Comparison of ENCODE assay signal across 14 cellular contexts in the genomic region with DNA sequence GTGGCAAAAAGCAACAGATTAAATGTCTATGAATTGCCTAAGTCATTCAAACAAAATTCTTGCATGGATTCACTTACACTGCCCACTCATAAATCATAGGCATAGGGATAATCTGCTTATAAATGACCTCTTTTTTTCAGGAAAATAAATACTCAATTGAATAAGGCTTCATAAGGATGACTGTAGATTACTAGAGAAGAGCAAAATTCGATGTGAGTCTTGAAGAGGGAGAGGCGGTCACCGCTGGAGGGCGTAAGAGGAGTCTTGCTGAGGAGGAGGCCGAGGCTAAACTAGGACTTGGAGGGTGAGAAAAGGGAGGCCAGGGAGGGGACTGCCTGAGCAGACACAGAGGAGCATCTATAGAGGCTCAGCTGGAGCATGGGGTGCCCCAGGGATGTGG.
DNase-seq lines count a peak whose midpoint lies in the region; ATAC-seq, FAIRE-seq and TF ChIP-seq lines count a peak whose summit lies in the region.
"Had no signal": no experiment of that assay in that cellular context is flagged by ENCODE, and none has a peak within 500 bp of the region (broad histone marks: within the 10 kb centered on the region; RNA-seq: fewer than 3 reads in every experiment).

No MANE protein-coding gene starts in this region.

- no peaks in the 10 kb centered on the region for H3K79me2 ChIP-seq in endothelial cell of umbilical vein (ENCODE audit: control insufficient read depth, insufficient read depth, low read length)

- no peak for FAIRE-seq in endothelial cell of umbilical vein (lab: Jason Lieb, UNC)

- no peak overlapping the region for H3K4me3 ChIP-seq in endothelial cell of umbilical vein (replicated peaks in 1 of 3; ENCODE audit: insufficient read depth in 1 of 3, low read depth in 1 of 3, low read length in 3 of 3)
- no peak overlapping the region for H3K4me3 ChIP-seq in retinal pigment epithelial cell (ENCODE audit: low read length)
- H3K4me3 ChIP-seq: thoracic aorta had no signal

- TF ChIP-seq CTCF in endothelial cell of umbilical vein (IDR thresholded peaks at IDR 0.05; ENCODE audit: extremely low read depth in 1 of 2, insufficient read depth in 1 of 2, low read depth in 1 of 2, low read length in 2 of 2) (no peak), retinal pigment epithelial cell (conservative IDR thresholded peaks at IDR 0.05; ENCODE audit: low read depth, low read length) (peak; percentile 82)

- no peak for DNase-seq in activated T-cell treated with anti-CD3 and anti-CD28 coated beads, Interleukin-2, amount 50 U/mL, for 24 hours
- DNase-seq in activated T-cell treated with anti-CD3 and anti-CD28 coated beads for 4 hours (no peak), NCI-H460 (ENCODE audit: extremely low read depth, low read depth) (peak; percentile 14), endothelial cell of umbilical vein (ENCODE audit: low read depth, low spot score) (no peak), retinal pigment epithelial cell (ENCODE audit: low read depth) (peak; percentile 70), amygdala (lab: John Stamatoyannopoulos, UW) (no peak)
- no peak for DNase-seq in activated T-helper 1 cell treated with anti-CD3 and anti-CD28 coated beads, Interleukin-12 subunit alpha, Interleukin-12 subunit beta, Interleukin-2, Interleukin-4 antibody, amounts not matched to agents 30 ng/mL and 10 ng/mL and 1 ng/mL, durations not matched to agents 14 hours and 24 hours and 36 hours (ENCODE audit: low spot score)
- DNase-seq: activated CD4-positive, alpha-beta memory T cell treated with anti-CD3 and anti-CD28 coated beads for 36 hours; activated gamma-delta T cell; DMS79; NCI-H345 had no signal

- H3K4me3 Mint-ChIP-seq in activated T-cell treated with anti-CD3 and anti-CD28 coated beads, Interleukin-2, amount 50 U/mL, for 24 hours, result no peak overlapping the region
- H3K4me3 Mint-ChIP-seq in activated T-helper 1 cell treated with anti-CD3 and anti-CD28 coated beads, Interleukin-12 subunit alpha, Interleukin-12 subunit beta, Interleukin-2, Interleukin-4 antibody, amounts not matched to agents 30 ng/mL and 10 ng/mL and 1 ng/mL, durations not matched to agents 14 hours and 24 hours and 36 hours, result no peak overlapping the region
- H3K4me3 Mint-ChIP-seq: activated CD4-positive, alpha-beta memory T cell treated with anti-CD3 and anti-CD28 coated beads for 36 hours had no signal

- no peaks in the 10 kb centered on the region for H3K9me1 ChIP-seq in endothelial cell of umbilical vein (replicated peaks; ENCODE audit: control insufficient read depth, extremely low read depth, insufficient read depth, low read length)

- peaks cover 40% of the 10 kb centered on the region for H3K4me1 ChIP-seq in endothelial cell of umbilical vein (ENCODE audit: control insufficient read depth, extremely low read depth, insufficient read depth, low read length)

- no peaks in the 10 kb centered on the region for H3K27me3 Mint-ChIP-seq in activated T-cell treated with anti-CD3 and anti-CD28 coated beads, Interleukin-2, amount 50 U/mL, for 24 hours
- peaks cover 8% of the 10 kb centered on the region for H3K27me3 Mint-ChIP-seq in activated T-helper 1 cell treated with anti-CD3 and anti-CD28 coated beads, Interleukin-12 subunit alpha, Interleukin-12 subunit beta, Interleukin-2, Interleukin-4 antibody, amounts not matched to agents 30 ng/mL and 10 ng/mL and 1 ng/mL, durations not matched to agents 14 hours and 24 hours and 36 hours (ENCODE audit: insufficient read depth)
- H3K27me3 Mint-ChIP-seq: activated CD4-positive, alpha-beta memory T cell treated with anti-CD3 and anti-CD28 coated beads for 36 hours had no signal

- BruUV-seq in endothelial cell of umbilical vein (replicated peaks; lab: Mats Ljungman, UMichigan), result no TSS peak

- peak overlapping the region; percentile 2 for H3K9ac ChIP-seq in endothelial cell of umbilical vein (replicated peaks; ENCODE audit: extremely low read depth, insufficient read depth, low read length)

- no peaks in the 10 kb centered on the region for H4K20me1 ChIP-seq in endothelial cell of umbilical vein (replicated peaks; ENCODE audit: control insufficient read depth, extremely low read depth, insufficient read depth, low read length)

- H3K4me1 Mint-ChIP-seq in activated T-cell treated with anti-CD3 and anti-CD28 coated beads, Interleukin-2, amount 50 U/mL, for 24 hours (ENCODE audit: low read depth), result peaks cover 25% of the 10 kb centered on the region
- H3K4me1 Mint-ChIP-seq in activated T-helper 1 cell treated with anti-CD3 and anti-CD28 coated beads, Interleukin-12 subunit alpha, Interleukin-12 subunit beta, Interleukin-2, Interleukin-4 antibody, amounts not matched to agents 30 ng/mL and 10 ng/mL and 1 ng/mL, durations not matched to agents 14 hours and 24 hours and 36 hours (ENCODE audit: low read depth), result peaks cover 9% of the 10 kb centered on the region

- H3K36me3 Mint-ChIP-seq in activated T-cell treated with anti-CD3 and anti-CD28 coated beads, Interleukin-2, amount 50 U/mL, for 24 hours (ENCODE audit: low read depth), result no peaks in the 10 kb centered on the region
- no peaks in the 10 kb centered on the region for H3K36me3 Mint-ChIP-seq in activated T-helper 1 cell treated with anti-CD3 and anti-CD28 coated beads, Interleukin-12 subunit alpha, Interleukin-12 subunit beta, Interleukin-2, Interleukin-4 antibody, amounts not matched to agents 30 ng/mL and 10 ng/mL and 1 ng/mL, durations not matched to agents 14 hours and 24 hours and 36 hours (ENCODE audit: low read depth)
- H3K36me3 Mint-ChIP-seq: activated CD4-positive, alpha-beta memory T cell treated with anti-CD3 and anti-CD28 coated beads for 36 hours had no signal

- H2AFZ ChIP-seq in endothelial cell of umbilical vein (ENCODE audit: low read depth, low read length), result peak overlapping the region; percentile 56

- no peak for ATAC-seq in GM21367 (IDR thresholded peaks at IDR 0.05; ENCODE audit: unreplicated experiment)
- ATAC-seq: esophagus mucosa had no signal

- no peak for TF ChIP-seq POLR2A in endothelial cell of umbilical vein (IDR thresholded peaks at IDR 0.05; ENCODE audit: low read depth, low read length)

- CTCF ChIA-PET in endothelial cell of umbilical vein (lab: Charles Lee), result interaction anchor here (1.0 kb wide), 2 partner anchors 13 to 16 kb away, joined by 3 read pairs; no protein-coding TSS in a partner anchor

- H3K4me2 ChIP-seq in endothelial cell of umbilical vein (ENCODE audit: insufficient read depth, low read length), result peak overlapping the region; percentile 23

- no peaks in the 10 kb centered on the region for H3K27me3 ChIP-seq in endothelial cell of umbilical vein (ENCODE audit: control insufficient read depth in 2 of 2, insufficient read depth in 2 of 2, low read length in 2 of 2)

- peak overlapping the region; percentile 66 for H3K27ac ChIP-seq in endothelial cell of umbilical vein (ENCODE audit: insufficient read depth, low read depth, low read length)
- H3K27ac ChIP-seq: thoracic aorta had no signal

- H3K9me3 ChIP-seq in endothelial cell of umbilical vein (replicated peaks; ENCODE audit: control insufficient read depth, insufficient read depth, low read length), result no peaks in the 10 kb centered on the region
- H3K9me3 ChIP-seq: thoracic aorta had no signal

- no peaks in the 10 kb centered on the region for H3K36me3 ChIP-seq in endothelial cell of umbilical vein (ENCODE audit: control insufficient read depth in 2 of 2, extremely low read depth in 1 of 2, insufficient read depth in 2 of 2, low read length in 2 of 2)
- H3K36me3 ChIP-seq: thoracic aorta had no signal

- POLR2A ChIA-PET in endothelial cell of umbilical vein (lab: Charles Lee), result interaction anchor here (1.4 kb wide), 1 partner anchor 285 kb away, joined by 5 read pairs; no protein-coding TSS in a partner anchor

- peak overlapping the region; percentile 1 for H3K27ac Mint-ChIP-seq in activated T-cell treated with anti-CD3 and anti-CD28 coated beads, Interleukin-2, amount 50 U/mL, for 24 hours
- no peak overlapping the region for H3K27ac Mint-ChIP-seq in activated T-helper 1 cell treated with anti-CD3 and anti-CD28 coated beads, Interleukin-12 subunit alpha, Interleukin-12 subunit beta, Interleukin-2, Interleukin-4 antibody, amounts not matched to agents 30 ng/mL and 10 ng/mL and 1 ng/mL, durations not matched to agents 14 hours and 24 hours and 36 hours
- H3K27ac Mint-ChIP-seq: activated CD4-positive, alpha-beta memory T cell treated with anti-CD3 and anti-CD28 coated beads for 36 hours had no signal

- intact Hi-C loops in endothelial cell of umbilical vein (cut with micrococcal nuclease), result loop anchor here (1.0 to 2.0 kb wide), 3 partner anchors 42 to 110 kb away; no protein-coding TSS in a partner anchor
- intact Hi-C loops in activated T-helper 1 cell treated with anti-CD3 and anti-CD28 coated beads, Interleukin-12 subunit alpha, Interleukin-12 subunit beta, Interleukin-2, Interleukin-4 antibody, amounts not matched to agents 30 ng/mL and 10 ng/mL and 1 ng/mL, durations not matched to agents 14 hours and 24 hours and 36 hours (cut with micrococcal nuclease), result no loop called here

- dilution Hi-C loops in endothelial cell of umbilical vein (cut with MboI; ENCODE audit: extremely low pct_ligation_motif_present, low sequenced_read_pairs), result no loop called here

- no peaks in the 10 kb centered on the region for H3K9me3 Mint-ChIP-seq in activated T-cell treated with anti-CD3 and anti-CD28 coated beads, Interleukin-2, amount 50 U/mL, for 24 hours
- no peaks in the 10 kb centered on the region for H3K9me3 Mint-ChIP-seq in activated T-helper 1 cell treated with anti-CD3 and anti-CD28 coated beads, Interleukin-12 subunit alpha, Interleukin-12 subunit beta, Interleukin-2, Interleukin-4 antibody, amounts not matched to agents 30 ng/mL and 10 ng/mL and 1 ng/mL, durations not matched to agents 14 hours and 24 hours and 36 hours
- H3K9me3 Mint-ChIP-seq: activated CD4-positive, alpha-beta memory T cell treated with anti-CD3 and anti-CD28 coated beads for 36 hours had no signal

TF ChIP-seq in endothelial cell of umbilical vein, 7 proteins besides CTCF, POLR2A, EP300 and RAD21:
- no peak for TF ChIP-seq FOS (IDR thresholded peaks at IDR 0.05; ENCODE audit: borderline replicate concordance, insufficient read depth, low read length)
- TF ChIP-seq GATA2 (IDR thresholded peaks at IDR 0.05; ENCODE audit: insufficient read depth, insufficient read length, low read depth, low read length), result no peak
- no peak for TF ChIP-seq EZH2 (IDR thresholded peaks at IDR 0.05; ENCODE audit: borderline replicate concordance, low read depth, low read length, severe bottlenecking)
- no peak for TF ChIP-seq POLR2AphosphoS5 (IDR thresholded peaks at IDR 0.05; ENCODE audit: insufficient read depth, low read depth, low read length)
- no peak for TF ChIP-seq MYC (IDR thresholded peaks at IDR 0.05; ENCODE audit: low read depth, low read length)
- no peak for TF ChIP-seq JUN (IDR thresholded peaks at IDR 0.05; ENCODE audit: borderline replicate concordance, insufficient read depth, insufficient read length, low read depth)
- TF ChIP-seq, protein P1, sequence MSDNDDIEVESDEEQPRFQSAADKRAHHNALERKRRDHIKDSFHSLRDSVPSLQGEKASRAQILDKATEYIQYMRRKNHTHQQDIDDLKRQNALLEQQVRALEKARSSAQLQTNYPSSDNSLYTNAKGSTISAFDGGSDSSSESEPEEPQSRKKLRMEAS (IDR thresholded peaks at IDR 0.05; ENCODE audit: insufficient read depth, insufficient read length), result no peak

Comparison
In these comparisons a context has a peak if more than half of its experiments do, and no peak if none do; other contexts are left out.
1. DNase-seq: peak in NCI-H460 (single experiment) and retinal pigment epithelial cell (single experiment); none in activated T-cell treated with anti-CD3 and anti-CD28 coated beads, Interleukin-2, amount 50 U/mL, for 24 hours (single experiment), activated T-cell treated with anti-CD3 and anti-CD28 coated beads for 4 hours (single experiment), endothelial cell of umbilical vein (single experiment), amygdala (0 of 56) and activated T-helper 1 cell treated with anti-CD3 and anti-CD28 coated beads, Interleukin-12 subunit alpha, Interleukin-12 subunit beta, Interleukin-2, Interleukin-4 antibody, amounts not matched to agents 30 ng/mL and 10 ng/mL and 1 ng/mL, durations not matched to agents 14 hours and 24 hours and 36 hours (single experiment).